1 cellular context compared by ENCODE assay signal in the genomic region with DNA sequence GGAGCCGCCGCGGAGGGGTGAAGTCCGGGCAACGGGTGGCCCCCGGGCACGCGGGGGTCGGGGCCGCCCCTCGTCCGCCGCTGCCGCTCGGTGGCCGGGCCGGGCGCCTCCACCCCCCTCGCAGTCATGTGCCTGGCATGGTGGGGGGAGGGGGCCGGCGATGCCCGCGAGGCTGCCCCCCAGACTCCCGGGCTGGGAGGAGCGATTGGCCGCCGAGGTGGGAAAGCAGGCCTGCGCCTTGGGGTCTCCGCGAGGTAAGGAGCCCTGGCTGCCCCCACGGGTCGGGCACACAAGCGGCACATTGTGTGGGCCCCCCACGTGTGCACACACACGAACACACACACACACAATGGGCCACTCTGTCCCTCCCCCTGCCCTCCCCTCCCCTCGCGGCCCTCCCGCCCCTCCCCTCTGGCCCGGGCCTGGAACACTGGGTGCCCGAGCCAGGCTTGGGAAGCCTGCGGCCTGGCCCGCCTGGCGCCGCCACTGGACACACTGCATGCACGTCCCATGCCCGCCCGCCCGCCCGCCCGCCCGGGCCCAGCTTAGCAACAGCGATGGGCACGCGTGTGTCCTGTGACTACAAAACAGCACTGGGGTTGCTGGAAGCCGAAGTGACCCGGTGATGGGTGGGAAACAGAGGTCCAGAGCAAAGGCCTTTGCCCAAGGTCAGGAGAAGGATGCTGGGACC.
TF ChIP-seq lines count a peak whose summit lies in the region.

No MANE protein-coding gene starts in this region.

TF ChIP-seq in GM23338, 12 proteins besides CTCF, POLR2A, EP300 and RAD21 (continued from another document):
- TF ChIP-seq, protein P1, sequence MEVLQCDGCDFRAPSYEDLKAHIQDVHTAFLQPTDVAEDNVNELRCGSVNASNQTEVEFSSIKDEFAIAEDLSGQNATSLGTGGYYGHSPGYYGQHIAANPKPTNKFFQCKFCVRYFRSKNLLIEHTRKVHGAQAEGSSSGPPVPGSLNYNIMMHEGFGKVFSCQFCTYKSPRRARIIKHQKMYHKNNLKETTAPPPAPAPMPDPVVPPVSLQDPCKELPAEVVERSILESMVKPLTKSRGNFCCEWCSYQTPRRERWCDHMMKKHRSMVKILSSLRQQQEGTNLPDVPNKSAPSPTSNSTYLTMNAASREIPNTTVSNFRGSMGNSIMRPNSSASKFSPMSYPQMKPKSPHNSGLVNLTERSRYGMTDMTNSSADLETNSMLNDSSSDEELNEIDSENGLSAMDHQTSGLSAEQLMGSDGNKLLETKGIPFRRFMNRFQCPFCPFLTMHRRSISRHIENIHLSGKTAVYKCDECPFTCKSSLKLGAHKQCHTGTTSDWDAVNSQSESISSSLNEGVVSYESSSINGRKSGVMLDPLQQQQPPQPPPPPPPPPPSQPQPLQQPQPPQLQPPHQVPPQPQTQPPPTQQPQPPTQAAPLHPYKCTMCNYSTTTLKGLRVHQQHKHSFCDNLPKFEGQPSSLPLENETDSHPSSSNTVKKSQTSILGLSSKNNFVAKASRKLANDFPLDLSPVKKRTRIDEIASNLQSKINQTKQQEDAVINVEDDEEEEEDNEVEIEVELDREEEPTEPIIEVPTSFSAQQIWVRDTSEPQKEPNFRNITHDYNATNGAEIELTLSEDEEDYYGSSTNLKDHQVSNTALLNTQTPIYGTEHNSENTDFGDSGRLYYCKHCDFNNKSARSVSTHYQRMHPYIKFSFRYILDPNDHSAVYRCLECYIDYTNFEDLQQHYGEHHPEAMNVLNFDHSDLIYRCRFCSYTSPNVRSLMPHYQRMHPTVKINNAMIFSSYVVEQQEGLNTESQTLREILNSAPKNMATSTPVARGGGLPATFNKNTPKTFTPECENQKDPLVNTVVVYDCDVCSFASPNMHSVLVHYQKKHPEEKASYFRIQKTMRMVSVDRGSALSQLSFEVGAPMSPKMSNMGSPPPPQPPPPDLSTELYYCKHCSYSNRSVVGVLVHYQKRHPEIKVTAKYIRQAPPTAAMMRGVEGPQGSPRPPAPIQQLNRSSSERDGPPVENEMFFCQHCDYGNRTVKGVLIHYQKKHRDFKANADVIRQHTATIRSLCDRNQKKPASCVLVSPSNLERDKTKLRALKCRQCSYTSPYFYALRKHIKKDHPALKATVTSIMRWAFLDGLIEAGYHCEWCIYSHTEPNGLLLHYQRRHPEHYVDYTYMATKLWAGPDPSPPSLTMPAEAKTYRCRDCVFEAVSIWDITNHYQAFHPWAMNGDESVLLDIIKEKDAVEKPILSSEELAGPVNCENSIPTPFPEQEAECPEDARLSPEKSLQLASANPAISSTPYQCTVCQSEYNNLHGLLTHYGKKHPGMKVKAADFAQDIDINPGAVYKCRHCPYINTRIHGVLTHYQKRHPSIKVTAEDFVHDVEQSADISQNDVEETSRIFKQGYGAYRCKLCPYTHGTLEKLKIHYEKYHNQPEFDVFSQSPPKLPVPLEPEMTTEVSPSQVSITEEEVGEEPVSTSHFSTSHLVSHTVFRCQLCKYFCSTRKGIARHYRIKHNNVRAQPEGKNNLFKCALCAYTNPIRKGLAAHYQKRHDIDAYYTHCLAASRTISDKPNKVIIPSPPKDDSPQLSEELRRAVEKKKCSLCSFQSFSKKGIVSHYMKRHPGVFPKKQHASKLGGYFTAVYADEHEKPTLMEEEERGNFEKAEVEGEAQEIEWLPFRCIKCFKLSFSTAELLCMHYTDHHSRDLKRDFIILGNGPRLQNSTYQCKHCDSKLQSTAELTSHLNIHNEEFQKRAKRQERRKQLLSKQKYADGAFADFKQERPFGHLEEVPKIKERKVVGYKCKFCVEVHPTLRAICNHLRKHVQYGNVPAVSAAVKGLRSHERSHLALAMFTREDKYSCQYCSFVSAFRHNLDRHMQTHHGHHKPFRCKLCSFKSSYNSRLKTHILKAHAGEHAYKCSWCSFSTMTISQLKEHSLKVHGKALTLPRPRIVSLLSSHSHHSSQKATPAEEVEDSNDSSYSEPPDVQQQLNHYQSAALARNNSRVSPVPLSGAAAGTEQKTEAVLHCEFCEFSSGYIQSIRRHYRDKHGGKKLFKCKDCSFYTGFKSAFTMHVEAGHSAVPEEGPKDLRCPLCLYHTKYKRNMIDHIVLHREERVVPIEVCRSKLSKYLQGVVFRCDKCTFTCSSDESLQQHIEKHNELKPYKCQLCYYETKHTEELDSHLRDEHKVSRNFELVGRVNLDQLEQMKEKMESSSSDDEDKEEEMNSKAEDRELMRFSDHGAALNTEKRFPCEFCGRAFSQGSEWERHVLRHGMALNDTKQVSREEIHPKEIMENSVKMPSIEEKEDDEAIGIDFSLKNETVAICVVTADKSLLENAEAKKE (CRISPR knock-in tag; IDR thresholded peaks at IDR 0.05): no peak
